ENCODE assay signal across 15 cellular contexts in genomic region chr14:26415618-26416123, GRCh38.
DNase-seq lines count a peak whose midpoint lies in the region; ATAC-seq and TF ChIP-seq lines count a peak whose summit lies in the region.
"Had no signal": no experiment of that assay in that cellular context is flagged by ENCODE, and none has a peak within 500 bp of the region (broad histone marks: within the 10 kb centered on the region; RNA-seq: fewer than 3 reads in every experiment).

No MANE protein-coding gene starts in this region.

- no peaks in the 10 kb centered on the region for H3K27me3 ChIP-seq in sigmoid colon

- DNase-seq in HCEC 1CT = peak; percentile 12
- DNase-seq in cerebellum (ENCODE audit: low spot score) = peak; percentile 64
- DNase-seq in medulla oblongata (ENCODE audit: extremely low spot score) = peak; percentile 78
- DNase-seq in sigmoid colon = peak; percentile 94
- DNase-seq in NCI-H1436 (lab: John Stamatoyannopoulos, UW) = no peak
- DNase-seq in activated CD4-positive, alpha-beta T cell treated with anti-CD3 and anti-CD28 coated beads, Interleukin-2, amount 50 U/mL, for 1 hour = no peak
- DNase-seq in NOMO-1 (lab: John Stamatoyannopoulos, UW; ENCODE audit: unreplicated experiment in 2 of 2) = no peak
- DNase-seq: activated B cell treated with CpG ODN at 0.5 μM for 24 hours; NCI-H1694; stimulated activated CD4-positive, alpha-beta T cell treated with anti-CD3 and anti-CD28 coated beads, Interleukin-1b, Interleukin-23, amount 100 ng/mL, for 48 hours; T-helper 17 cell had no signal

- intact Hi-C loops in sigmoid colon (cut with DNase I) = loop anchor here (5.0 to 10.0 kb wide), 2 partner anchors 109 to 182 kb away; partner anchors contain the start of gene NOVA1

- H3K27ac ChIP-seq in sigmoid colon = peak overlapping the region in 3 of 4 donors; percentile 47 to 67 (median 63)

- peaks cover 0 to 43% (median 9%) of the 10 kb centered on the region in 4 donors for H3K4me1 ChIP-seq in sigmoid colon

- no peak for TF ChIP-seq POLR2A in sigmoid colon (IDR thresholded peaks at IDR 0.05)

- H3K4me3 ChIP-seq in sigmoid colon = no peak overlapping the region
- H3K4me3 ChIP-seq: lung had no signal

- TF ChIP-seq EP300 in sigmoid colon (IDR thresholded peaks at IDR 0.05) = peak; percentile 47 to 88 (median 64)

- H3K9me3 ChIP-seq in sigmoid colon = no peaks in the 10 kb centered on the region

- TF ChIP-seq CTCF in sigmoid colon (IDR thresholded peaks at IDR 0.05) = no peak

- no peak for ATAC-seq in HG02759 (IDR thresholded peaks at IDR 0.05; ENCODE audit: unreplicated experiment)
- ATAC-seq: right cardiac atrium, Right ventricle myocardium inferior, T-helper 17 cell had no signal

- H3K36me3 ChIP-seq in sigmoid colon = no peaks in the 10 kb centered on the region

- 17 to 59% methylated on average over 7 of the region's 7 CpGs for WGBS in sigmoid colon, 2 donors

Comparison
In these comparisons a context has a peak if more than half of its experiments do, and no peak if none do; other contexts are left out.
1. DNase-seq: peak in HCEC 1CT (single experiment), cerebellum (single experiment), medulla oblongata (single experiment) and sigmoid colon (single experiment); none in NCI-H1436 (single experiment), activated CD4-positive, alpha-beta T cell treated with anti-CD3 and anti-CD28 coated beads, Interleukin-2, amount 50 U/mL, for 1 hour (single experiment) and NOMO-1 (0 of 2).